15 cellular contexts compared by ENCODE assay signal in genomic region chr7:112067205-112067604, GRCh38.
DNase-seq lines count a peak whose midpoint lies in the region; FAIRE-seq and TF ChIP-seq lines count a peak whose summit lies in the region.
"Had no signal": no experiment of that assay in that cellular context is flagged by ENCODE, and none has a peak within 500 bp of the region (broad histone marks: within the 10 kb centered on the region; RNA-seq: fewer than 3 reads in every experiment).

No MANE protein-coding gene starts in this region.

- H3K27me3 ChIP-seq in keratinocyte (ENCODE audit: control insufficient read depth, extremely low read depth, insufficient read depth, low read length): no peaks in the 10 kb centered on the region
- H3K27me3 ChIP-seq: MG63 had no signal

- CTCF ChIA-PET in HEK293 (lab: Yijun Ruan, JAX): no interaction called here

- H3K79me2 ChIP-seq in keratinocyte (ENCODE audit: control insufficient read depth, insufficient read depth, low read length): peaks cover 5% of the 10 kb centered on the region

- no peak for FAIRE-seq in keratinocyte (lab: Jason Lieb, UNC)
- FAIRE-seq: K562 had no signal

- no peaks in the 10 kb centered on the region for H4K20me1 ChIP-seq in keratinocyte (ENCODE audit: control insufficient read depth, extremely low read depth, insufficient read depth, low read length)

- H3K9ac ChIP-seq in keratinocyte (ENCODE audit: control insufficient read depth, extremely low read depth, insufficient read depth, low read length): no peak overlapping the region
- H3K9ac ChIP-seq: GM23248 had no signal

- TF ChIP-seq CTCF in HEK293 (tag by site-specific recombination; IDR thresholded peaks at IDR 0.05) (no peak), VCaP (conservative IDR thresholded peaks at IDR 0.05) (no peak), keratinocyte (optimal IDR thresholded peaks at IDR 0.05 in 1 of 3, IDR thresholded peaks at IDR 0.05 in 1 of 3, conservative IDR thresholded peaks at IDR 0.05 in 1 of 3; ENCODE audit: extremely low read depth in 1 of 3, insufficient read depth in 2 of 3, low read length in 3 of 3) (no peak)

- H3K4me1 ChIP-seq in HEK293 (ENCODE audit: control insufficient read depth, insufficient read depth, low read length) (peaks cover 5% of the 10 kb centered on the region), keratinocyte (ENCODE audit: control insufficient read depth, extremely low read depth, insufficient read depth, low read length) (peaks cover 38% of the 10 kb centered on the region)

- no peak overlapping the region for H3K4me3 ChIP-seq in HEK293 (ENCODE audit: low read depth, low read length)
- no peak overlapping the region for H3K4me3 ChIP-seq in keratinocyte (ENCODE audit: control insufficient read depth in 2 of 3, extremely low read depth in 1 of 3, insufficient read depth in 2 of 3, low read depth in 1 of 3, low read length in 3 of 3)
- H3K4me3 ChIP-seq: GM23248, K562, MG63 had no signal

- no peak overlapping the region for H3K27ac ChIP-seq in HEK293 (ENCODE audit: extremely low read depth, low read depth, low read length)
- H3K27ac ChIP-seq in VCaP: peak overlapping the region; percentile 48
- no peak overlapping the region for H3K27ac ChIP-seq in keratinocyte (ENCODE audit: control insufficient read depth, insufficient read depth, low read length)
- H3K27ac ChIP-seq: GM23248, HL-60 had no signal

- H3K36me3 ChIP-seq in HEK293 (ENCODE audit: control insufficient read depth in 2 of 2, insufficient read depth in 1 of 2, low read length in 2 of 2): no peaks in the 10 kb centered on the region
- H3K36me3 ChIP-seq in keratinocyte (ENCODE audit: control insufficient read depth in 2 of 2, extremely low read depth in 1 of 2, insufficient read depth in 2 of 2, low read length in 2 of 2): no peaks in the 10 kb centered on the region
- H3K36me3 ChIP-seq: MG63 had no signal

- POLR2A ChIA-PET in HEK293 (lab: Yijun Ruan, JAX): no interaction called here

- peak overlapping the region; percentile 11 for H3K4me2 ChIP-seq in keratinocyte (ENCODE audit: control insufficient read depth, extremely low read depth, insufficient read depth, low read depth, low read length)

- DNase-seq in keratinocyte (ENCODE audit: low read depth, low spot score) (no peak), renal cortical epithelial cell (ENCODE audit: low read depth) (peak; percentile 71), SW 1271 (lab: John Stamatoyannopoulos, UW) (no peak), NCI-H187 treated with DMSO at 0.1 percent for 48 hours (lab: John Stamatoyannopoulos, UW) (no peak)
- no peak for DNase-seq in stimulated activated CD4-positive, alpha-beta T cell treated with anti-CD3 and anti-CD28 coated beads, Interleukin-2, amount 100 ng/mL, for 24 hours
- DNase-seq: CD8-positive, alpha-beta T cell; DMS 273 treated with DMSO at 0.1 percent for 48 hours; GM23248; MG63; NCI-H1930; NCI-H510A treated with DMSO at 0.1 percent for 48 hours had no signal

- H3K9me3 ChIP-seq in HEK293 (ENCODE audit: control insufficient read depth, insufficient read depth, low read depth, low read length) (no peaks in the 10 kb centered on the region), keratinocyte (ENCODE audit: control insufficient read depth, low read depth, low read length) (no peaks in the 10 kb centered on the region)
- H3K9me3 ChIP-seq: MG63 had no signal

- no peak overlapping the region for H2AFZ ChIP-seq in keratinocyte (ENCODE audit: control insufficient read depth, low read length)
- H2AFZ ChIP-seq: GM23248 had no signal

- H3K9me1 ChIP-seq in keratinocyte (ENCODE audit: control insufficient read depth, extremely low read depth, insufficient read depth, low read length): no peaks in the 10 kb centered on the region

- dilution Hi-C loops in keratinocyte (cut with MboI; ENCODE audit: extremely low pct_ligation_motif_present, low sequenced_read_pairs): no loop called here

TF ChIP-seq in HEK293, 187 proteins besides CTCF, POLR2A, EP300 and RAD21:
- TF ChIP-seq MZF1 (tag by site-specific recombination; IDR thresholded peaks at IDR 0.05; ENCODE audit: borderline replicate concordance): no peak
- no peak for TF ChIP-seq ZNF223 (tag by site-specific recombination; IDR thresholded peaks at IDR 0.05)
- TF ChIP-seq, protein P1, sequence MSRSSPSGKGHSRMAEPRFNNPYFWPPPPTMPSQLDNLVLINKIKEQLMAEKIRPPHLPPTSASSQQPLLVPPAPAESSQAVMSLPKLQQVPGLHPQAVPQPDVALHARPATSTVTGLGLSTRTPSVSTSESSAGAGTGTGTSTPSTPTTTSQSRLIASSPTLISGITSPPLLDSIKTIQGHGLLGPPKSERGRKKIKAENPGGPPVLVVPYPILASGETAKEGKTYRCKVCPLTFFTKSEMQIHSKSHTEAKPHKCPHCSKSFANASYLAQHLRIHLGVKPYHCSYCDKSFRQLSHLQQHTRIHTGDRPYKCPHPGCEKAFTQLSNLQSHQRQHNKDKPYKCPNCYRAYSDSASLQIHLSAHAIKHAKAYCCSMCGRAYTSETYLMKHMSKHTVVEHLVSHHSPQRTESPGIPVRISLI (tag by site-specific recombination; IDR thresholded peaks at IDR 0.05): peak; percentile 64; the same call in 1 of the 2 replicates
TF ChIP-seq in HEK293: peak in this region for 1.
